ENCODE assay signal across 8 cellular contexts in genomic region chr12:9925746-9926393, GRCh38. TPM values are rescaled to one million over a fixed set of nuclear protein-coding genes. Genes with fewer than 3 reads are reported as not detected.
DNase-seq lines count a peak whose midpoint lies in the region; ATAC-seq, FAIRE-seq and TF ChIP-seq lines count a peak whose summit lies in the region.

No MANE protein-coding gene starts in this region.

- H3K79me2 ChIP-seq in ACC112 (ENCODE audit: control insufficient read depth, insufficient read depth, low read length, unreplicated experiment) (no peaks in the 10 kb centered on the region), K562 (ENCODE audit: control insufficient read depth, insufficient read depth, low read length) (no peaks in the 10 kb centered on the region)

- H3K9ac ChIP-seq in K562 (ENCODE audit: insufficient read depth in 1 of 2, low read depth in 2 of 2, low read length in 2 of 2): no peak overlapping the region

- FAIRE-seq in K562 (lab: Jason Lieb, UNC): no peak

- WGBS in K562 (ENCODE audit: insufficient coverage, low coverage, missing lambda C conversion rate): 8% methylated on average over 5 of the region's 5 CpGs

- no peaks in the 10 kb centered on the region for H3K9me3 ChIP-seq in K562 (replicated peaks; ENCODE audit: control insufficient read depth, insufficient read depth, low read depth, low read length)

- BruUV-seq in K562 (replicated peaks; lab: Mats Ljungman, UMichigan): no TSS peak

- H3K27ac ChIP-seq in ACC112 (ENCODE audit: low read depth, low read length): no peak overlapping the region
- no peak overlapping the region for H3K27ac ChIP-seq in K562 (ENCODE audit: extremely low read depth, low read depth, low read length)

- peak overlapping the region; percentile 43 for H3K4me3 Mint-ChIP-seq in stimulated activated effector memory CD8-positive, alpha-beta T cell treated with anti-CD3 and anti-CD28 coated beads, Interleukin-12 subunit alpha, Interleukin-12 subunit beta, amount 100 ng/mL, for 72 hours

- TF ChIP-seq RAD21 in K562 (CRISPR knock-in tag; conservative IDR thresholded peaks at IDR 0.05 in 1 of 2, IDR thresholded peaks at IDR 0.05 in 1 of 2): peak; percentile 33 to 52

- H3K4me3 ChIP-seq in ACC112 (ENCODE audit: low read depth, low read length) (peak overlapping the region; percentile 56), K562 (no peak overlapping the region)

- TF ChIP-seq CTCF in GM10248 (IDR thresholded peaks at IDR 0.05; ENCODE audit: control extremely low read depth, extremely low read depth, low read depth, missing control alignments): peak; percentile 42
- TF ChIP-seq CTCF in K562 (IDR thresholded peaks at IDR 0.05 in 2 of 3, conservative IDR thresholded peaks at IDR 0.05 in 1 of 3; ENCODE audit: insufficient read depth in 2 of 3, low read depth in 1 of 3, low read length in 3 of 3): peak; percentile 33 to 42 (median 33); a peak in 4 of 6 replicates

- in situ Hi-C loops in K562 (cut with MboI): loop anchor here (10.0 kb wide), 1 partner anchor 181 kb away; no protein-coding TSS in a partner anchor

- H3K9me1 ChIP-seq in K562 (ENCODE audit: control insufficient read depth, insufficient read depth, low read length): no peaks in the 10 kb centered on the region

- TF ChIP-seq POLR2A in K562 (conservative IDR thresholded peaks at IDR 0.05): no peak

- H3K27me3 ChIP-seq in ACC112 (ENCODE audit: insufficient read depth, low read length) (0 out of 2 replicates have a peak, but pooled peaks cover under 1% of the 10 kb centered on the region), K562 (ENCODE audit: control insufficient read depth in 2 of 2, insufficient read depth in 2 of 2, low read length in 2 of 2) (no peaks in the 10 kb centered on the region)

- no peaks in the 10 kb centered on the region for H3K36me3 Mint-ChIP-seq in stimulated activated effector memory CD8-positive, alpha-beta T cell treated with anti-CD3 and anti-CD28 coated beads, Interleukin-12 subunit alpha, Interleukin-12 subunit beta, amount 100 ng/mL, for 72 hours

- peaks cover 4% of the 10 kb centered on the region for H3K4me1 Mint-ChIP-seq in stimulated activated effector memory CD8-positive, alpha-beta T cell treated with anti-CD3 and anti-CD28 coated beads, Interleukin-12 subunit alpha, Interleukin-12 subunit beta, amount 100 ng/mL, for 72 hours

- POLR2A ChIA-PET in GM10248 (lab: Yijun Ruan, JAX): no interaction called here
- POLR2A ChIA-PET in K562 (lab: Yijun Ruan, JAX): no interaction called here

- TF ChIP-seq EP300 in K562 (IDR thresholded peaks at IDR 0.05; ENCODE audit: low read length): no peak

- H3K4me2 ChIP-seq in K562 (ENCODE audit: insufficient read depth, low read length): no peak overlapping the region

- no peak for DNase-seq in GM10248 (ENCODE audit: extremely low spot score)
- DNase-seq in NOMO-1 treated with dmso at 0.1 percent for 144 hours (lab: John Stamatoyannopoulos, UW; ENCODE audit: unreplicated experiment): peak; percentile 22
- DNase-seq in K562 (ENCODE audit: extremely low read depth in 1 of 4, low spot score in 3 of 4): peak in 2 of 4 experiments; percentile 7 to 23
- DNase-seq in iris pigment epithelial cell (ENCODE audit: low read depth): peak; percentile 38
- DNase-seq in stimulated activated effector memory CD8-positive, alpha-beta T cell treated with anti-CD3 and anti-CD28 coated beads, Interleukin-12 subunit alpha, Interleukin-12 subunit beta, amount 100 ng/mL, for 72 hours (ENCODE audit: low spot score in 2 of 2): no peak
- DNase-seq in germinal center (ENCODE audit: low spot score): no peak

- CTCF ChIA-PET in GM10248 (lab: Yijun Ruan, JAX): interaction anchor here (0.8 to 3.5 kb wide), 6 partner anchors 21 to 176 kb away, joined by 3 to 20 read pairs (median 7); no protein-coding TSS in a partner anchor
- CTCF ChIA-PET in K562 (lab: Yijun Ruan, JAX; ENCODE audit: low intra/inter-chr PET ratio): interaction anchor here (1.1 to 1.9 kb wide), 2 partner anchors 111 to 174 kb away, joined by 3 to 5 read pairs; no protein-coding TSS in a partner anchor

- H3K36me3 ChIP-seq in ACC112 (ENCODE audit: insufficient read depth, low read length) (no peaks in the 10 kb centered on the region), K562 (ENCODE audit: control insufficient read depth, insufficient read depth, low read length) (no peaks in the 10 kb centered on the region)

- peak overlapping the region; percentile 63 for H2AFZ ChIP-seq in ACC112 (ENCODE audit: low read length, unreplicated experiment)
- H2AFZ ChIP-seq in K562 (ENCODE audit: low read depth, low read length): peak overlapping the region; percentile 61; the same call in 1 of the 2 replicates

- ATAC-seq in K562: 0 out of 3 replicates have a peak, but pooled peaks have one; percentile 45
- peak; percentile 37 for ATAC-seq in stimulated activated effector memory CD8-positive, alpha-beta T cell treated with anti-CD3 and anti-CD28 coated beads, Interleukin-12 subunit alpha, Interleukin-12 subunit beta, amount 100 ng/mL, for 72 hours
- ATAC-seq in HG03571 (IDR thresholded peaks at IDR 0.05; ENCODE audit: unreplicated experiment): no peak

- H3K4me1 ChIP-seq in ACC112 (ENCODE audit: control insufficient read depth, insufficient read depth, low read length, unreplicated experiment) (no peaks in the 10 kb centered on the region), K562 (replicated peaks in 1 of 2; ENCODE audit: control insufficient read depth in 2 of 2, insufficient read depth in 2 of 2, low read length in 2 of 2) (no peaks in the 10 kb centered on the region)

- intact Hi-C loops in K562 (cut with micrococcal nuclease): loop anchor here (1.0 to 5.0 kb wide), 2 partner anchors 112 to 174 kb away; no protein-coding TSS in a partner anchor

- H3K9me3 Mint-ChIP-seq in stimulated activated effector memory CD8-positive, alpha-beta T cell treated with anti-CD3 and anti-CD28 coated beads, Interleukin-12 subunit alpha, Interleukin-12 subunit beta, amount 100 ng/mL, for 72 hours: no peaks in the 10 kb centered on the region

- no peaks in the 10 kb centered on the region for H4K20me1 ChIP-seq in K562 (replicated peaks; ENCODE audit: control insufficient read depth, insufficient read depth, low read length)

- peak overlapping the region; percentile 29 for H3K27ac Mint-ChIP-seq in stimulated activated effector memory CD8-positive, alpha-beta T cell treated with anti-CD3 and anti-CD28 coated beads, Interleukin-12 subunit alpha, Interleukin-12 subunit beta, amount 100 ng/mL, for 72 hours

RNA-seq across cellular contexts. Expression of gene CLEC2A, which starts 6.3 kb away (rescaled TPM):
- not detected in 2 replicates for total RNA-seq in K562 (2011; cell fraction: chromatin; rRNA removed; ENCODE audit: low replicate concordance)
- not detected in 2 replicates for total RNA-seq in K562 (2011; cell fraction: nucleolus; rRNA removed)
- total RNA-seq in K562 (2011; cell fraction: nucleoplasm; rRNA removed): not detected in 2 replicates
- total RNA-seq in K562 (2014; rRNA removed) (not detected in 2 replicates), K562 (2014; rRNA removed; fragmentation: Illumina TruSeq; extraction: Trizol) (not detected in 2 replicates), K562 (2015; rRNA removed; fragmentation: Illumina TruSeq; extraction: Trizol) (not detected in 2 replicates), K562 (2021) (not detected in 2 replicates)
- polyA plus RNA-seq in K562 (2011; rRNA removed) (not detected in 2 replicates), K562 (2014; fragmentation: Illumina TruSeq; extraction: Trizol) (not detected in 2 replicates), K562 (2014; fragmentation: Nextera tagmentation; extraction: Ambion mirVana) (not detected), K562 (2014; rRNA removed) (not detected in 2 replicates)
- polyA plus RNA-seq in K562 (2011; cell fraction: cytosol; rRNA removed): not detected in 2 replicates
- not detected in 2 replicates for polyA plus RNA-seq in K562 (2011; cell fraction: nucleus; rRNA removed)
- polyA plus RNA-seq in K562 (2012): not detected in 2 replicates
- not detected in 2 replicates for polyA minus RNA-seq in K562 (2011; rRNA and poly(A)+ RNA removed)
- not detected in 2 replicates for polyA minus RNA-seq in K562 (2011; cell fraction: cytosol; rRNA and poly(A)+ RNA removed)
- polyA minus RNA-seq in K562 (2011; cell fraction: nucleus; rRNA and poly(A)+ RNA removed): not detected in 2 replicates

RNA-seq across cellular contexts. Expression of gene KLRF2, which starts 44.6 kb away (rescaled TPM):
- not detected in 2 replicates for total RNA-seq in K562 (2011; cell fraction: chromatin; rRNA removed; ENCODE audit: low replicate concordance)
- total RNA-seq in K562 (2011; cell fraction: nucleolus; rRNA removed): not detected in 2 replicates
- total RNA-seq in K562 (2011; cell fraction: nucleoplasm; rRNA removed): not detected in 2 replicates
- total RNA-seq in K562 (2014; rRNA removed) (not detected in 2 replicates), K562 (2014; rRNA removed; fragmentation: Illumina TruSeq; extraction: Trizol) (not detected in 2 replicates), K562 (2015; rRNA removed; fragmentation: Illumina TruSeq; extraction: Trizol) (not detected in 2 replicates), K562 (2021) (not detected in 2 replicates)
- polyA plus RNA-seq in K562 (2011; rRNA removed) (not detected in 2 replicates), K562 (2014; fragmentation: Illumina TruSeq; extraction: Trizol) (not detected in 2 replicates), K562 (2014; fragmentation: Nextera tagmentation; extraction: Ambion mirVana) (not detected), K562 (2014; rRNA removed) (not detected in 2 replicates)
- not detected in 2 replicates for polyA plus RNA-seq in K562 (2011; cell fraction: cytosol; rRNA removed)
- not detected in 2 replicates for polyA plus RNA-seq in K562 (2011; cell fraction: nucleus; rRNA removed)
- not detected in 2 replicates for polyA plus RNA-seq in K562 (2012)
- not detected in 2 replicates for polyA minus RNA-seq in K562 (2011; rRNA and poly(A)+ RNA removed)
- polyA minus RNA-seq in K562 (2011; cell fraction: cytosol; rRNA and poly(A)+ RNA removed): not detected in 2 replicates
- polyA minus RNA-seq in K562 (2011; cell fraction: nucleus; rRNA and poly(A)+ RNA removed): not detected in 2 replicates

RNA-seq across cellular contexts. Expression of gene CLEC12A, which starts 45.3 kb away (rescaled TPM):
- not detected in 2 replicates for total RNA-seq in K562 (2011; cell fraction: chromatin; rRNA removed; ENCODE audit: low replicate concordance)
- total RNA-seq in K562 (2011; cell fraction: nucleolus; rRNA removed): not detected in 2 replicates
- not detected in 2 replicates for total RNA-seq in K562 (2011; cell fraction: nucleoplasm; rRNA removed)
- total RNA-seq in K562 (2014; rRNA removed) (not detected in 2 replicates), K562 (2014; rRNA removed; fragmentation: Illumina TruSeq; extraction: Trizol) (not detected in 2 replicates), K562 (2015; rRNA removed; fragmentation: Illumina TruSeq; extraction: Trizol) (not detected in 2 replicates), K562 (2021) (not detected in 2 replicates)
- polyA plus RNA-seq in K562 (2011; rRNA removed) (not detected in 2 replicates), K562 (2014; fragmentation: Illumina TruSeq; extraction: Trizol) (not detected in 2 replicates), K562 (2014; fragmentation: Nextera tagmentation; extraction: Ambion mirVana) (not detected), K562 (2014; rRNA removed) (not detected in 2 replicates)
- polyA plus RNA-seq in K562 (2011; cell fraction: cytosol; rRNA removed): not detected in 2 replicates
- polyA plus RNA-seq in K562 (2011; cell fraction: nucleus; rRNA removed): not detected in 2 replicates
- not detected in 2 replicates for polyA plus RNA-seq in K562 (2012)
- polyA minus RNA-seq in K562 (2011; rRNA and poly(A)+ RNA removed): not detected in 2 replicates
- polyA minus RNA-seq in K562 (2011; cell fraction: cytosol; rRNA and poly(A)+ RNA removed): not detected in 2 replicates
- polyA minus RNA-seq in K562 (2011; cell fraction: nucleus; rRNA and poly(A)+ RNA removed): not detected in 2 replicates

RNA-seq across cellular contexts. Expression of gene CLEC2B, which starts 56.7 kb away (rescaled TPM):
- 1.1 and 4.5 TPM in 2 replicates for total RNA-seq in K562 (2011; cell fraction: chromatin; rRNA removed; ENCODE audit: low replicate concordance)
- total RNA-seq in K562 (2011; cell fraction: nucleolus; rRNA removed): 0.33 and 0.66 TPM in 2 replicates
- total RNA-seq in K562 (2011; cell fraction: nucleoplasm; rRNA removed): 1.5 and 2.3 TPM in 2 replicates
- total RNA-seq in K562 (2014; rRNA removed) (1.2 and 1.3 TPM in 2 replicates), K562 (2014; rRNA removed; fragmentation: Illumina TruSeq; extraction: Trizol) (2.3 and 2.8 TPM in 2 replicates), K562 (2015; rRNA removed; fragmentation: Illumina TruSeq; extraction: Trizol) (5.8 and 5.9 TPM in 2 replicates), K562 (2021) (1.8 and 2.1 TPM in 2 replicates)
- polyA plus RNA-seq in K562 (2011; rRNA removed) (3.2 and 6.6 TPM in 2 replicates), K562 (2014; fragmentation: Illumina TruSeq; extraction: Trizol) (2.1 and 2.9 TPM in 2 replicates), K562 (2014; fragmentation: Nextera tagmentation; extraction: Ambion mirVana) (1 to 10 TPM; 4.3 to 5.2 TPM), K562 (2014; rRNA removed) (2.1 and 2.9 TPM in 2 replicates)
- 0.30 and 2.3 TPM in 2 replicates for polyA plus RNA-seq in K562 (2011; cell fraction: cytosol; rRNA removed)
- 0.80 and 3.2 TPM in 2 replicates for polyA plus RNA-seq in K562 (2011; cell fraction: nucleus; rRNA removed)
- 2.5 and 4.1 TPM in 2 replicates for polyA plus RNA-seq in K562 (2012)
- polyA minus RNA-seq in K562 (2011; rRNA and poly(A)+ RNA removed): 3.2 and 5.2 TPM in 2 replicates
- polyA minus RNA-seq in K562 (2011; cell fraction: cytosol; rRNA and poly(A)+ RNA removed): 2.0 and 3.1 TPM in 2 replicates
- 1.8 and 4.0 TPM in 2 replicates for polyA minus RNA-seq in K562 (2011; cell fraction: nucleus; rRNA and poly(A)+ RNA removed)

Comparison
In these comparisons a context has a peak if more than half of its experiments do, and no peak if none do; other contexts are left out.
1. DNase-seq: peak in NOMO-1 treated with dmso at 0.1 percent for 144 hours (single experiment) and iris pigment epithelial cell (single experiment); none in GM10248 (single experiment), stimulated activated effector memory CD8-positive, alpha-beta T cell treated with anti-CD3 and anti-CD28 coated beads, Interleukin-12 subunit alpha, Interleukin-12 subunit beta, amount 100 ng/mL, for 72 hours (0 of 2) and germinal center (single experiment).